Comparison of ENCODE assay signal across 13 cellular contexts in the genomic region with DNA sequence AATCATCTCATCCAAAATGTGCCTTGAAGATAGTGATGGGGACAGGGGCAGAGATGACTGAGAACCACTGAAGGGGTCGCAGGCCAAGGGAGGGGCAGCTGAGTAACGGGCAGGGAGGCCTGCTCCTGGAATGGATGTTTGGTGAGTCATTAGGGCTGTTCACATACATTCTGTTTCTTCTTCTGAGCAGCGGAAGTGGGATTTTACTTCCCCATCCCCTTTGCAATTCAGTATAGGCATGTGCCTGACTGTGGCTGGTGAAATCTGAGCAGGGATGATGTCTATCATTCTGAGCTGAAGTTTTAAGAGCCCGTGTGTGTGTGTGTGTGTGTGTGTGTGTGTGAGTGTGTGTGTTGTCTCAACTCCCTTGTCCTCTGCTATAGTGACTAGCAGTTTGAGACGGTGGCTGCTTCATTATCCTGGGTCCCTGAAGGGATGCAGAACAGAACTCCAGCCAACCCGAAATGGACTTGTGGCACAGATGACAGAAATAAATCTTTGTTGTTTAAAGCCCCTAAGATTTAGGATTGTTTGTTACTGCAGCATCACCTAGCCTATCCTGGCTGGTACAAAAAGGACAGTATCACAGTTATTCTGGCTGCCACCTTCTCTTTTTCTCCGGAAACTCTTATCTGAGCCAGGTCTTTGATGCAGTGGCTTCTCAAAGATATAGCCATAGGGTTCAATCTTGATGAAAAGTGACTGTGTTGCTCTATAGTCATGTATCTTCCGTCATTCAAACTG. TPM values are rescaled to one million over a fixed set of nuclear protein-coding genes. Genes with fewer than 3 reads are reported as not detected.
DNase-seq lines count a peak whose midpoint lies in the region; ATAC-seq and TF ChIP-seq lines count a peak whose summit lies in the region.
"Had no signal": no experiment of that assay in that cellular context is flagged by ENCODE, and none has a peak within 500 bp of the region (broad histone marks: within the 10 kb centered on the region; RNA-seq: fewer than 3 reads in every experiment).

No MANE protein-coding gene starts in this region.

- TF ChIP-seq CTCF in HFFc6 (IDR thresholded peaks at IDR 0.05) (no peak), foreskin keratinocyte (conservative IDR thresholded peaks at IDR 0.05) (no peak), retinal pigment epithelial cell (conservative IDR thresholded peaks at IDR 0.05; ENCODE audit: low read depth, low read length) (no peak), OCI-LY7 (conservative IDR thresholded peaks at IDR 0.05; ENCODE audit: low read length) (no peak)

- peak overlapping the region; percentile 86 for H3K27ac Mint-ChIP-seq in HFFc6
- H3K27ac Mint-ChIP-seq: T-cell had no signal

- H3K9me3 Mint-ChIP-seq in HFFc6, result no peaks in the 10 kb centered on the region
- H3K9me3 Mint-ChIP-seq: T-cell had no signal

- no peaks in the 10 kb centered on the region for H4K20me1 ChIP-seq in OCI-LY7 (ENCODE audit: insufficient read depth, low read length)

- H3K27me3 ChIP-seq in foreskin keratinocyte, result no peaks in the 10 kb centered on the region

- no peak overlapping the region for H2AFZ ChIP-seq in OCI-LY7 (ENCODE audit: low read length)

- no peaks in the 10 kb centered on the region for H3K36me3 Mint-ChIP-seq in HFFc6 (ENCODE audit: low read depth)
- H3K36me3 Mint-ChIP-seq: T-cell had no signal

- BruUV-seq in OCI-LY7 (replicated peaks; lab: Mats Ljungman, UMichigan), result no TSS peak

- H3K79me2 ChIP-seq in OCI-LY7 (ENCODE audit: insufficient read depth, low read depth, low read length), result no peaks in the 10 kb centered on the region

- H3K27me3 Mint-ChIP-seq in HFFc6 (ENCODE audit: insufficient read depth), result peaks cover 2% of the 10 kb centered on the region; the same call in 1 of the 2 replicates

- H3K9me3 ChIP-seq in OCI-LY7 (ENCODE audit: low read length), result no peaks in the 10 kb centered on the region

- intact Hi-C loops in OCI-LY7 (cut with micrococcal nuclease; ENCODE audit: unreplicated experiment), result no loop called here

- H3K4me1 ChIP-seq in foreskin keratinocyte, result peaks cover 7% of the 10 kb centered on the region
- H3K4me1 ChIP-seq in OCI-LY7 (ENCODE audit: insufficient read depth, low read length, poor library complexity, severe bottlenecking), result no peaks in the 10 kb centered on the region

- no peak overlapping the region for H3K4me2 ChIP-seq in OCI-LY7 (ENCODE audit: low read length)

- POLR2A ChIA-PET in OCI-LY7 (lab: Charles Lee), result no interaction called here

- H3K4me1 Mint-ChIP-seq in HFFc6 (ENCODE audit: low read depth), result peaks cover 85% of the 10 kb centered on the region
- H3K4me1 Mint-ChIP-seq: T-cell had no signal

- DNase-seq in HFFc6 (peak; percentile 83), SKM-1 (lab: John Stamatoyannopoulos, UW; ENCODE audit: unreplicated experiment) (peak; percentile 68), foreskin keratinocyte (peak; percentile 84 to 86), retinal pigment epithelial cell (ENCODE audit: low read depth) (peak; percentile 64), COR-L47 (lab: John Stamatoyannopoulos, UW) (no peak), RPMI8226 (no peak), OCI-LY7 (ENCODE audit: low spot score) (no peak)
- DNase-seq: activated T-cell treated with anti-CD3 and anti-CD28 coated beads for 4 hours; NCI-H1436 treated with DMSO at 0.1 percent for 48 hours; stimulated activated naive CD8-positive, alpha-beta T cell treated with anti-CD3 and anti-CD28 coated beads, Interleukin-15, Interleukin-2, amounts not matched to agents 100 U/mL and 50 U/mL, for 24 hours had no signal

- ATAC-seq in foreskin keratinocyte (peak; percentile 59), HG03565 (IDR thresholded peaks at IDR 0.05; ENCODE audit: unreplicated experiment) (no peak)
- ATAC-seq: stimulated activated naive CD8-positive, alpha-beta T cell treated with anti-CD3 and anti-CD28 coated beads, Interleukin-15, Interleukin-2, amounts not matched to agents 100 U/mL and 50 U/mL, for 24 hours; T-cell had no signal

- H3K4me3 ChIP-seq in retinal pigment epithelial cell (ENCODE audit: low read length), result no peak overlapping the region
- no peak overlapping the region for H3K4me3 ChIP-seq in OCI-LY7 (ENCODE audit: low read depth, low read length, poor library complexity, severe bottlenecking)

- H3K36me3 ChIP-seq in OCI-LY7 (ENCODE audit: insufficient read depth, low read length), result no peaks in the 10 kb centered on the region

- no peaks in the 10 kb centered on the region for H3K9me2 ChIP-seq in OCI-LY7 (ENCODE audit: insufficient read depth, low read length)

- CTCF ChIA-PET in OCI-LY7 (lab: Charles Lee; ENCODE audit: unreplicated experiment), result no interaction called here

- no peak overlapping the region for H3K4me3 Mint-ChIP-seq in HFFc6
- H3K4me3 Mint-ChIP-seq: T-cell had no signal

- no peak overlapping the region for H3K27ac ChIP-seq in foreskin keratinocyte
- no peak overlapping the region for H3K27ac ChIP-seq in OCI-LY7 (ENCODE audit: low read depth, low read length, poor library complexity, severe bottlenecking)

RNA-seq across cellular contexts. Expression of gene TGFBI, which starts 29.2 kb away (rescaled TPM):
- total RNA-seq in HFFc6 (2021; fragmentation: NEBNext Ultra II Directional; extraction: Animal tissue kit (Norgen Biotek cat#: 25700)), result 100 to 1,000 TPM; 529 to 911 (median 784) TPM
- total RNA-seq in foreskin keratinocyte, result 86.9 and 143 TPM in 2 replicates
- 77.4 and 131 TPM in 2 replicates for polyA plus RNA-seq in foreskin keratinocyte
- total RNA-seq in OCI-LY7 (2014; rRNA removed; shearing (Covaris generic)), result not detected in 2 replicates
- not detected in 2 replicates for total RNA-seq in OCI-LY7 (2022)

RNA-seq across cellular contexts. Expression of gene LECT2, which starts 44.8 kb away (rescaled TPM):
- total RNA-seq in HFFc6 (2021; fragmentation: NEBNext Ultra II Directional; extraction: Animal tissue kit (Norgen Biotek cat#: 25700)), result not detected
- total RNA-seq in foreskin keratinocyte (not detected in 2 replicates), OCI-LY7 (2022) (not detected in 2 replicates)
- not detected in 2 replicates for polyA plus RNA-seq in foreskin keratinocyte
- not detected in 2 replicates for total RNA-seq in OCI-LY7 (2014; rRNA removed; shearing (Covaris generic))
- total RNA-seq: skeletal muscle tissue, T-cell had no signal

Comparison
In these comparisons a context has a peak if more than half of its experiments do, and no peak if none do; other contexts are left out.
1. DNase-seq: peak in HFFc6 (single experiment), SKM-1 (single experiment), foreskin keratinocyte (2 of 2) and retinal pigment epithelial cell (single experiment); none in COR-L47 (single experiment), RPMI8226 (single experiment) and OCI-LY7 (single experiment).
2. RNA of gene TGFBI, which starts 29.2 kb away (total RNA-seq): 529 to 911 TPM in HFFc6 and 86.9 to 143 TPM in foreskin keratinocyte; not detected in OCI-LY7; every median in the first group is over 10 times any median in the second.